16 cellular contexts compared by ENCODE assay signal in genomic region chr2:207395535-207396251, GRCh38.
DNase-seq lines count a peak whose midpoint lies in the region; TF ChIP-seq lines count a peak whose summit lies in the region.
"Had no signal": no experiment of that assay in that cellular context is flagged by ENCODE, and none has a peak within 500 bp of the region (broad histone marks: within the 10 kb centered on the region; RNA-seq: fewer than 3 reads in every experiment).

No MANE protein-coding gene starts in this region.

- in situ Hi-C loops in brain microvascular endothelial cell (cut with HindIII; ENCODE audit: low pct_ligation_motif_present, low sequenced_read_pairs): no loop called here

- H3K4me3 ChIP-seq in brain microvascular endothelial cell (ENCODE audit: low read depth, low read length): no peak overlapping the region
- no peak overlapping the region for H3K4me3 ChIP-seq in CD8-positive, alpha-beta memory T cell (ENCODE audit: low read length)
- H3K4me3 ChIP-seq: coronary artery, esophagus muscularis mucosa, upper lobe of left lung had no signal

- peak overlapping the region; percentile 99 for H3K27ac ChIP-seq in brain microvascular endothelial cell
- H3K27ac ChIP-seq in CD8-positive, alpha-beta memory T cell (ENCODE audit: low read depth, low read length): no peak overlapping the region
- H3K27ac ChIP-seq: coronary artery, esophagus muscularis mucosa, upper lobe of left lung had no signal

- H3K4me1 ChIP-seq in CD8-positive, alpha-beta memory T cell (ENCODE audit: insufficient read depth, low read length): no peaks in the 10 kb centered on the region
- H3K4me1 ChIP-seq: esophagus muscularis mucosa, upper lobe of left lung had no signal

- H3K27me3 Mint-ChIP-seq in nephron (ENCODE audit: low read depth): no peaks in the 10 kb centered on the region
- peaks cover 0 to 23% of the 10 kb centered on the region in 2 donors for H3K27me3 Mint-ChIP-seq in CD8-positive, alpha-beta memory T cell
- H3K27me3 Mint-ChIP-seq: activated CD4-positive, alpha-beta T cell treated with anti-CD3 and anti-CD28 coated beads, Interleukin-2, amount 10 ng/mL, durations not matched to agents 24 days and 14 days had no signal

- no peaks in the 10 kb centered on the region for H3K36me3 ChIP-seq in brain microvascular endothelial cell (replicated peaks)
- H3K36me3 ChIP-seq in CD8-positive, alpha-beta memory T cell (ENCODE audit: insufficient read depth, low read length): no peaks in the 10 kb centered on the region
- H3K36me3 ChIP-seq: esophagus muscularis mucosa, upper lobe of left lung had no signal

- H3K27ac Mint-ChIP-seq in nephron: peak overlapping the region in 2 of 3 experiments; percentile 61 to 87
- no peak overlapping the region for H3K27ac Mint-ChIP-seq in CD8-positive, alpha-beta memory T cell
- H3K27ac Mint-ChIP-seq: activated CD4-positive, alpha-beta T cell treated with anti-CD3 and anti-CD28 coated beads, Interleukin-2, amount 10 ng/mL, durations not matched to agents 24 days and 14 days; CD4-positive, CD25-positive, alpha-beta regulatory T cell; naive thymus-derived CD8-positive, alpha-beta T cell had no signal

- peaks cover 7% of the 10 kb centered on the region for H3K9me3 Mint-ChIP-seq in nephron
- H3K9me3 Mint-ChIP-seq in CD8-positive, alpha-beta memory T cell: peaks cover 0 to 5% (median 0%) of the 10 kb centered on the region in 5 donors

- no peak for TF ChIP-seq CTCF in brain microvascular endothelial cell (IDR thresholded peaks at IDR 0.05; ENCODE audit: low read depth, low read length, missing control alignments)
- TF ChIP-seq CTCF in nephron (IDR thresholded peaks at IDR 0.05; ENCODE audit: unreplicated experiment in 3 of 3): no peak

- CTCF ChIA-PET in CD8-positive, alpha-beta memory T cell (lab: Charles Lee): no interaction called here

- POLR2A ChIA-PET in CD8-positive, alpha-beta memory T cell (lab: Charles Lee): no interaction called here

- DNase-seq in HCEC 1CT (peak; percentile 68), NCI-H2171 treated with DMSO at 0.1 percent for 48 hours (lab: John Stamatoyannopoulos, UW) (peak; percentile 61), brain microvascular endothelial cell (peak; percentile 35), HPDE6-E6E7 (ENCODE audit: extremely low spot score) (no peak), H4 (ENCODE audit: low spot score) (no peak)
- no peak for DNase-seq in CD8-positive, alpha-beta memory T cell
- DNase-seq: activated CD4-positive, alpha-beta T cell treated with anti-CD3 and anti-CD28 coated beads, Interleukin-2, amount 10 ng/mL, durations not matched to agents 24 days and 14 days; left ventricle myocardium superior; naive thymus-derived CD8-positive, alpha-beta T cell; NCI-H1092 treated with DMSO at 0.1 percent for 48 hours; NCI-H446 treated with DMSO at 0.1 percent for 48 hours; upper lobe of left lung had no signal

- peaks cover 47% of the 10 kb centered on the region for H3K4me1 Mint-ChIP-seq in nephron
- no peaks in the 10 kb centered on the region for H3K4me1 Mint-ChIP-seq in CD8-positive, alpha-beta memory T cell
- H3K4me1 Mint-ChIP-seq: naive thymus-derived CD8-positive, alpha-beta T cell had no signal

- H3K4me3 Mint-ChIP-seq in nephron: no peak overlapping the region
- no peak overlapping the region for H3K4me3 Mint-ChIP-seq in CD8-positive, alpha-beta memory T cell
- H3K4me3 Mint-ChIP-seq: activated CD4-positive, alpha-beta T cell treated with anti-CD3 and anti-CD28 coated beads, Interleukin-2, amount 10 ng/mL, durations not matched to agents 24 days and 14 days; naive thymus-derived CD8-positive, alpha-beta T cell had no signal

- H3K36me3 Mint-ChIP-seq in nephron (ENCODE audit: low read depth): peaks cover 5% of the 10 kb centered on the region
- no peaks in the 10 kb centered on the region for H3K36me3 Mint-ChIP-seq in CD8-positive, alpha-beta memory T cell
- H3K36me3 Mint-ChIP-seq: CD4-positive, CD25-positive, alpha-beta regulatory T cell had no signal

- no peaks in the 10 kb centered on the region for H3K9me3 ChIP-seq in CD8-positive, alpha-beta memory T cell (ENCODE audit: low read length)
- H3K9me3 ChIP-seq: esophagus muscularis mucosa, upper lobe of left lung had no signal

- no peaks in the 10 kb centered on the region for H3K27me3 ChIP-seq in brain microvascular endothelial cell (replicated peaks)
- no peaks in the 10 kb centered on the region for H3K27me3 ChIP-seq in CD8-positive, alpha-beta memory T cell (ENCODE audit: insufficient read depth, low read length, poor library complexity, severe bottlenecking)
- H3K27me3 ChIP-seq: esophagus muscularis mucosa, upper lobe of left lung had no signal

Comparison
In these comparisons a context has a peak if more than half of its experiments do, and no peak if none do; other contexts are left out.
1. DNase-seq: peak in HCEC 1CT (single experiment), NCI-H2171 treated with DMSO at 0.1 percent for 48 hours (single experiment) and brain microvascular endothelial cell (single experiment); none in HPDE6-E6E7 (single experiment), H4 (single experiment) and CD8-positive, alpha-beta memory T cell (0 of 5).
2. H3K27ac Mint-ChIP-seq: peak in nephron (2 of 3); none in CD8-positive, alpha-beta memory T cell (0 of 8).